Comparison of ENCODE assay signal across 10 cellular contexts in the genomic region with DNA sequence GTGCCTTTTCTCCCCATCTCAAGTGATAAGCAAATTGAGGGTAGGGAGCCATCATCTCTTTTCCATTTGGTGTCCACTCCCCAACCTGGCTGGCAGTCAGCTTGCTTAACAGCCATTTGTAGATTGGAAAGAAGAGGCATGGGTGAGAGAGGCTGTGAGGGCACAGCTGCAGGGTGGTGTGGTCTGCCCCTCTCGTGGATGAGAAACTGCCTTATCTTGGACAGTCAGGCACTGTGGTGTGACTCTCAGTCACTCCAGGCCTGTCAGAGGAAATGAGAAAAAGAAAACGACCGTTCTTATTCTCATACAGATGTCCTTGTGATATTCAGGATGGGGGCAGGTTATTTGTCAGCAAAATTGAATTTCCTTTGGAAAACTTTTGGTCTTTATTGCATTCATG.
A peak's percentile ranks its signal among the peaks of the same experiment; 100 is the strongest.
DNase-seq lines count a peak whose midpoint lies in the region; ATAC-seq and TF ChIP-seq lines count a peak whose summit lies in the region.
"Had no signal": no experiment of that assay in that cellular context is flagged by ENCODE, and none has a peak within 500 bp of the region (broad histone marks: within the 10 kb centered on the region; RNA-seq: fewer than 3 reads in every experiment).

No MANE protein-coding gene starts in this region.

- TF ChIP-seq POLR2A in GM18505 (IDR thresholded peaks at IDR 0.05; ENCODE audit: borderline replicate concordance, extremely low read depth, insufficient read depth, insufficient read length) = no peak
- no peak for TF ChIP-seq POLR2A in uterus (IDR thresholded peaks at IDR 0.05)

- no peak for DNase-seq in WERI-Rb-1
- no peak for DNase-seq in stimulated activated CD4-positive, alpha-beta T cell treated with anti-CD3 and anti-CD28 coated beads, Interleukin-2, amount 100 ng/mL, for 48 hours
- DNase-seq in uterus = no peak
- DNase-seq: left colon, NCI-H2171 had no signal

- no peak for TF ChIP-seq CTCF in OCI-LY3 (IDR thresholded peaks at IDR 0.05; ENCODE audit: low read depth, low read length)
- TF ChIP-seq CTCF in WERI-Rb-1 (IDR thresholded peaks at IDR 0.05; ENCODE audit: low read depth, low read length) = no peak
- no peak for TF ChIP-seq CTCF in uterus (IDR thresholded peaks at IDR 0.05)

- H3K27me3 ChIP-seq in BLaER1 (no peaks in the 10 kb centered on the region), OCI-LY3 (ENCODE audit: low read depth, low read length) (no peaks in the 10 kb centered on the region), layer of hippocampus (ENCODE audit: control insufficient read depth, insufficient read depth, low read length) (no peaks in the 10 kb centered on the region), WERI-Rb-1 (ENCODE audit: insufficient read depth, low read depth, severe bottlenecking) (no peaks in the 10 kb centered on the region), uterus (no peaks in the 10 kb centered on the region)

- ATAC-seq in HG02610 (IDR thresholded peaks at IDR 0.05; ENCODE audit: unreplicated experiment) = peak; percentile 58
- no peak for ATAC-seq in GM18505 (IDR thresholded peaks at IDR 0.05; ENCODE audit: unreplicated experiment)
- ATAC-seq: left colon had no signal

- peak overlapping the region; percentile 86 for H3K27ac ChIP-seq in BLaER1
- no peak overlapping the region for H3K27ac ChIP-seq in OCI-LY3 (ENCODE audit: low read length)
- peak overlapping the region; percentile 41 for H3K27ac ChIP-seq in layer of hippocampus (ENCODE audit: low read depth, low read length)
- no peak overlapping the region for H3K27ac ChIP-seq in WERI-Rb-1
- H3K27ac ChIP-seq in uterus = no peak overlapping the region

- peaks cover 28% of the 10 kb centered on the region for H3K79me2 ChIP-seq in OCI-LY3 (ENCODE audit: low read length)

- H3K9ac ChIP-seq in BLaER1 = peak overlapping the region; percentile 70
- H3K9ac ChIP-seq in OCI-LY3 (ENCODE audit: low read length) = no peak overlapping the region

- H4K20me1 ChIP-seq in BLaER1 = no peaks in the 10 kb centered on the region
- peaks cover 27% of the 10 kb centered on the region for H4K20me1 ChIP-seq in OCI-LY3 (ENCODE audit: insufficient read depth, low read length)

- peak overlapping the region; percentile 83 for H3K4me2 ChIP-seq in BLaER1
- peak overlapping the region; percentile 8; the same call in 1 of the 2 replicates for H3K4me2 ChIP-seq in OCI-LY3 (ENCODE audit: low read length)

- H3K4me3 ChIP-seq in BLaER1 (0 out of 2 replicates have a peak overlapping the region, but pooled peaks have one; percentile 16), OCI-LY3 (ENCODE audit: low read length) (no peak overlapping the region), WERI-Rb-1 (ENCODE audit: low read depth, low read length) (no peak overlapping the region), uterus (no peak overlapping the region)

- H3K9me3 ChIP-seq in BLaER1 = no peaks in the 10 kb centered on the region
- no peaks in the 10 kb centered on the region for H3K9me3 ChIP-seq in OCI-LY3 (ENCODE audit: insufficient read depth, low read length)
- no peaks in the 10 kb centered on the region for H3K9me3 ChIP-seq in WERI-Rb-1 (ENCODE audit: severe bottlenecking)
- no peaks in the 10 kb centered on the region for H3K9me3 ChIP-seq in uterus

- H3K36me3 ChIP-seq in BLaER1 = peaks cover 33% of the 10 kb centered on the region
- peaks cover 12% of the 10 kb centered on the region for H3K36me3 ChIP-seq in OCI-LY3 (replicated peaks; ENCODE audit: low read depth, low read length)
- peaks cover 32% of the 10 kb centered on the region for H3K36me3 ChIP-seq in WERI-Rb-1
- H3K36me3 ChIP-seq in uterus = no peaks in the 10 kb centered on the region

- H3K4me1 ChIP-seq in BLaER1 (peaks cover 81% of the 10 kb centered on the region), OCI-LY3 (ENCODE audit: low read length) (peaks cover 24% of the 10 kb centered on the region), uterus (no peaks in the 10 kb centered on the region)

- intact Hi-C loops in uterus (cut with DNase I; ENCODE audit: low total_unique reads) = no loop called here

- H2AFZ ChIP-seq in OCI-LY3 (ENCODE audit: low read depth, low read length) = no peak overlapping the region

Comparison
In these comparisons a context has a peak if more than half of its experiments do, and no peak if none do; other contexts are left out.
1. H3K27ac ChIP-seq: peak in BLaER1 (single experiment) and layer of hippocampus (single experiment); none in OCI-LY3 (single experiment), WERI-Rb-1 (single experiment) and uterus (0 of 2).